1 cellular context compared by ENCODE assay signal in the genomic region with DNA sequence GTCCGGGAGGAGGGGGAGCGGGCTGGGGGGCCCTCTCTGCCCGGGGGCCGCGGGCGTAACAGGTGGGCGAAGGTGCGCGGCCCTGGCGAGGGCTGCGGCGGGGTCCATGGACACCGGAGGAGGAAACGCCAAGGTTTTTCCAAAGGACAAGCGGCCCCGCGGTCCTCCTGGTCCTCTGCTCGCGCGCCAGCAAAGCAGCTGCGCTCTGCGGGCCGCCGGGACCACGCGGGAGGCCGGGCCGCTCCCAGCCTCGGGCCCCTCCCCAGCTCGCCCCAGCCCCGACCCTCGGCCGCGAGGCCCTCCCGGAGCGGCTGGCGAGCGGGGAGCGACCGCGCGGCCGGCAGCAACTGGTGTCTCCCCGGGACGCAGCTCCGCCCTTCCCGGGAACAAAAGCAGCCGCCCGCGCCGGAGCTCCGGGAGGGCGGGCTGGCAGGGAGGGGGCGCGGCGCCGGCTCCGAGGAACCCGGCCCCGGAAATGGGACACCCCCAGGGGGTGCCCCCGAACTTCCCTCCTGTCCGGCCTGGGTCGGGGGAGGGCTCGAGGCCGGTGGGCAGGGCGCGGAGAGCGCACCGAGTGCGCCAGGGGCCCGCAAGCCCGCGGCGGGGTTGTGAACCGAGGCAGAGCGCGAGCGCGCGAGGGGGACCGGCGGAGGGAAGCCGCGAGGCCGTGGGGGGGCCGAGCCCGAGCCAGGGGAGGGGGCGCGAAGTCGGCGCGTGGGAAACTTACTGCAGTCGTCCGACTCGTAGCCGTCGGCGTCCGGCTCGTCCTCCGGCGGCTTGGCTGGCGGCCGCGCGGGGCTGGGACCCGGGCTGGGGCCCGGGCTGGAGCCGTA.
TF ChIP-seq lines count a peak whose summit lies in the region.

No MANE protein-coding gene starts in this region.

TF ChIP-seq in HCT116, 20 proteins besides CTCF, POLR2A, EP300 and RAD21 (continued from another document):
- TF ChIP-seq, protein P1, sequence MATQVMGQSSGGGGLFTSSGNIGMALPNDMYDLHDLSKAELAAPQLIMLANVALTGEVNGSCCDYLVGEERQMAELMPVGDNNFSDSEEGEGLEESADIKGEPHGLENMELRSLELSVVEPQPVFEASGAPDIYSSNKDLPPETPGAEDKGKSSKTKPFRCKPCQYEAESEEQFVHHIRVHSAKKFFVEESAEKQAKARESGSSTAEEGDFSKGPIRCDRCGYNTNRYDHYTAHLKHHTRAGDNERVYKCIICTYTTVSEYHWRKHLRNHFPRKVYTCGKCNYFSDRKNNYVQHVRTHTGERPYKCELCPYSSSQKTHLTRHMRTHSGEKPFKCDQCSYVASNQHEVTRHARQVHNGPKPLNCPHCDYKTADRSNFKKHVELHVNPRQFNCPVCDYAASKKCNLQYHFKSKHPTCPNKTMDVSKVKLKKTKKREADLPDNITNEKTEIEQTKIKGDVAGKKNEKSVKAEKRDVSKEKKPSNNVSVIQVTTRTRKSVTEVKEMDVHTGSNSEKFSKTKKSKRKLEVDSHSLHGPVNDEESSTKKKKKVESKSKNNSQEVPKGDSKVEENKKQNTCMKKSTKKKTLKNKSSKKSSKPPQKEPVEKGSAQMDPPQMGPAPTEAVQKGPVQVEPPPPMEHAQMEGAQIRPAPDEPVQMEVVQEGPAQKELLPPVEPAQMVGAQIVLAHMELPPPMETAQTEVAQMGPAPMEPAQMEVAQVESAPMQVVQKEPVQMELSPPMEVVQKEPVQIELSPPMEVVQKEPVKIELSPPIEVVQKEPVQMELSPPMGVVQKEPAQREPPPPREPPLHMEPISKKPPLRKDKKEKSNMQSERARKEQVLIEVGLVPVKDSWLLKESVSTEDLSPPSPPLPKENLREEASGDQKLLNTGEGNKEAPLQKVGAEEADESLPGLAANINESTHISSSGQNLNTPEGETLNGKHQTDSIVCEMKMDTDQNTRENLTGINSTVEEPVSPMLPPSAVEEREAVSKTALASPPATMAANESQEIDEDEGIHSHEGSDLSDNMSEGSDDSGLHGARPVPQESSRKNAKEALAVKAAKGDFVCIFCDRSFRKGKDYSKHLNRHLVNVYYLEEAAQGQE (IDR thresholded peaks at IDR 0.05; ENCODE audit: low read depth) = no peak
- no peak for TF ChIP-seq FOSL1 (IDR thresholded peaks at IDR 0.05; ENCODE audit: low read depth)
- TF ChIP-seq EGR1 (IDR thresholded peaks at IDR 0.05; ENCODE audit: low read depth) = no peak
- TF ChIP-seq ZBTB33 (IDR thresholded peaks at IDR 0.05; ENCODE audit: extremely low read depth, insufficient replicate concordance, low read length) = no peak
- no peak for TF ChIP-seq CEBPB (IDR thresholded peaks at IDR 0.05; ENCODE audit: low read depth)
- TF ChIP-seq ELF1 (IDR thresholded peaks at IDR 0.05; ENCODE audit: borderline replicate concordance, low read depth) = no peak
- TF ChIP-seq TCF7L2 (IDR thresholded peaks at IDR 0.05; ENCODE audit: borderline replicate concordance, extremely low read depth, insufficient read depth, insufficient read length) = peak; percentile 73
